1 cellular context compared by ENCODE assay signal in genomic region chr13:25973576-25973975, GRCh38.
TF ChIP-seq lines count a peak whose summit lies in the region.

No MANE protein-coding gene starts in this region.

TF ChIP-seq in H1, 55 proteins besides CTCF, POLR2A, EP300 and RAD21:
- TF ChIP-seq NANOG (IDR thresholded peaks at IDR 0.05; ENCODE audit: insufficient read depth, low read depth, low read length, poor library complexity, severe bottlenecking) (no peak), POU5F1 (IDR thresholded peaks at IDR 0.05; ENCODE audit: low read depth, low read length) (no peak), CREB1 (IDR thresholded peaks at IDR 0.05) (no peak), BRCA1 (IDR thresholded peaks at IDR 0.05; ENCODE audit: low read depth, low read length) (no peak), ASH2L (IDR thresholded peaks at IDR 0.05; ENCODE audit: low read length) (no peak), SP2 (IDR thresholded peaks at IDR 0.05; ENCODE audit: low read length) (no peak), CEBPB (IDR thresholded peaks at IDR 0.05; ENCODE audit: low read depth, low read length) (no peak), NRF1 (IDR thresholded peaks at IDR 0.05; ENCODE audit: low read depth, low read length) (no peak)
